ENCODE assay signal across 15 cellular contexts in the genomic region with DNA sequence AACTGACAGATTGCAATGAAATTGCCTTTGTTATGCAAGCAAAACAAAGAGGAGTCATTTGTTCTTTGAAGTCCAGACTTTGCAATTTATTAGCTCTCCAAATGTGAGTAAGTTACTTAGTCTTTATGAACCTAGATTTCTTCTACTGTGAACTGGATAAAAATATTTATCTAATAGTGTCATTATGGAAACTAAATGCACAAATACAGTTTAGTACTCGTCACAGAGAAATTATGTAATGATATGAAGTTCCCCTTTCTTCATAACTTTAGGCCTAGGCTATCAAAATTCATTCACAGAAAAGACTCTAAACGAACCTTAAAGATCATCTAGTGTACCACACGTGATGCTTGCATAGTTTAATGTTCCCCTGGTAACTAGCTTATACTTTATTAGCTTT.
"Had no signal": no experiment of that assay in that cellular context is flagged by ENCODE, and none has a peak within 500 bp of the region (broad histone marks: within the 10 kb centered on the region; RNA-seq: fewer than 3 reads in every experiment).

No MANE protein-coding gene starts in this region.

- H3K4me3 ChIP-seq: esophagus muscularis mucosa, spleen, suprapubic skin had no signal

- H3K27me3 ChIP-seq: esophagus muscularis mucosa, spleen, suprapubic skin had no signal

- H3K9me3 ChIP-seq: esophagus muscularis mucosa, spleen, suprapubic skin had no signal

- ATAC-seq: activated naive CD4-positive, alpha-beta T cell treated with anti-CD3 and anti-CD28 coated beads, Interleukin-2, amount 50 U/mL, for 72 hours; activated T-cell treated with anti-CD3 and anti-CD28 coated beads, Interleukin-2, amount 50 U/mL, for 72 hours; sciatic nerve had no signal

- H3K36me3 ChIP-seq: esophagus muscularis mucosa, spleen, suprapubic skin had no signal

- DNase-seq: activated CD4-positive, alpha-beta T cell treated with anti-CD3 and anti-CD28 coated beads, Interleukin-2, amount 10 ng/mL, durations not matched to agents 7 days and 5 days; activated CD4-positive, CD25-positive, alpha-beta regulatory T cell; activated CD8-positive, alpha-beta memory T cell treated with anti-CD3 and anti-CD28 coated beads, Interleukin-2, amount 50 U/mL, for 48 hours; activated gamma-delta T cell; activated T-cell treated with anti-CD3 and anti-CD28 coated beads, Interleukin-2, amount 50 U/mL, for 72 hours; amniotic stem cell; caudate nucleus; hippocampal formation; kidney glomerular epithelial cell; mesenchymal stem cell; spleen had no signal

- H3K27ac ChIP-seq: spleen, suprapubic skin had no signal

- H3K4me1 ChIP-seq: suprapubic skin had no signal
